30 cellular contexts compared by ENCODE assay signal in the genomic region with DNA sequence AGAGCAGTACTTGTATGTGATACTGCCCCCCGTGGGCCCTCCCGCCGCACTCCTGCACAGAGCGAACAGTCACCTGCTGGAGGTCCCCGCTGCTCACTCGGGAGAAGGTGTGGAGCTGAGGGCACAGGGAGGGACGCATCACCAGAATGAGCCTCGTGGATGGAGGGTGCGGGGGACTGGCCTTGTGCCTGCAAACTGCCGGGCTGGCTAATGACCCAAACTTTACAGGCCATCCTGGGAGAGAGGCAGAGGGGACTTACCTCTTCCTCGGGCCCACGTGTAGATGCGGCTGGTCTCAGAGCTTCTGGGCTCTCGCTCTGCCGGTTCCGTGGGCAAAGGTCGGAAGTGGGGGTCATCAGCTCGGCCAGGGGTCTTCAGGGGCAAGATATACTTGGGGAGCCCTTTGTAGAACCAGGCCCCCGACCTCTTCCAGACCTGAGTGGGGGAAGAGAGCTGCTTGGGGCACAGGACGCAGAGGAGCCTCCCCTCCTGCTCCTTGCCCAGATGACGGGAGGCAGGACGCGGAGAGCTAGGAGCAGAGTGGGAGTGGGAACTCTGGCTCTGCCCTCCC.
DNase-seq lines count a peak whose midpoint lies in the region; ATAC-seq and TF ChIP-seq lines count a peak whose summit lies in the region.
"Had no signal": no experiment of that assay in that cellular context is flagged by ENCODE, and none has a peak within 500 bp of the region (broad histone marks: within the 10 kb centered on the region; RNA-seq: fewer than 3 reads in every experiment).

No MANE protein-coding gene starts in this region.

- intact Hi-C loops in lower lobe of right lung (cut with DNase I) = no loop called here
- intact Hi-C loops in spleen (cut with DNase I; ENCODE audit: low total_unique reads) = no loop called here

- no peak overlapping the region for H3K4me3 ChIP-seq in lower lobe of right lung
- H3K4me3 ChIP-seq in spleen = no peak overlapping the region
- H3K4me3 ChIP-seq: ascending aorta, colonic mucosa, PC-9, stomach, thyroid gland had no signal

- TF ChIP-seq POLR2A in spleen (IDR thresholded peaks at IDR 0.05) = no peak

- no peak overlapping the region for H3K4me3 Mint-ChIP-seq in chondrocyte (ENCODE audit: unreplicated experiment)
- H3K4me3 Mint-ChIP-seq in activated CD8-positive, alpha-beta T cell treated with anti-CD3 and anti-CD28 coated beads, Interleukin-2, amount 10 ng/mL, durations not matched to agents 7 days and 5 days = no peak overlapping the region
- H3K4me3 Mint-ChIP-seq: activated CD4-positive, alpha-beta memory T cell treated with anti-CD3 and anti-CD28 coated beads, Interleukin-2, amount 10 ng/mL, durations not matched to agents 7 days and 5 days; immature natural killer cell; natural killer cell; T-helper 17 cell had no signal

- peaks cover 6% of the 10 kb centered on the region for H3K36me3 ChIP-seq in lower lobe of right lung
- peaks cover 0 to 22% (median 7%) of the 10 kb centered on the region in 6 donors for H3K36me3 ChIP-seq in spleen
- H3K36me3 ChIP-seq: ascending aorta, colonic mucosa had no signal

- WGBS in spleen, 5 donors = 86 to 97% (median 89%) methylated on average over 20 to 23 of the region's 23 CpGs

- H3K4me1 ChIP-seq in lower lobe of right lung (peaks cover 13% of the 10 kb centered on the region), spleen (peaks cover 0 to 18% (median 12%) of the 10 kb centered on the region in 6 donors)
- H3K4me1 ChIP-seq: ascending aorta had no signal

- H3K9me3 ChIP-seq in lower lobe of right lung (no peaks in the 10 kb centered on the region), spleen (no peaks in the 10 kb centered on the region)
- H3K9me3 ChIP-seq: ascending aorta, colonic mucosa, stomach, thyroid gland had no signal

- CTCF ChIA-PET in activated CD8-positive, alpha-beta T cell treated with anti-CD3 and anti-CD28 coated beads, Interleukin-2, amount 10 ng/mL, durations not matched to agents 7 days and 5 days (lab: Charles Lee) = no interaction called here
- CTCF ChIA-PET in GM10248 (lab: Yijun Ruan, JAX) = no interaction called here

- H3K27me3 ChIP-seq in lower lobe of right lung (ENCODE audit: low read depth) = no peaks in the 10 kb centered on the region
- H3K27me3 ChIP-seq in spleen (replicated peaks in 1 of 7) = no peaks in the 10 kb centered on the region
- H3K27me3 ChIP-seq: ascending aorta, colonic mucosa, stomach, thyroid gland had no signal

- TF ChIP-seq CTCF in chondrocyte (IDR thresholded peaks at IDR 0.05) (no peak), lower lobe of right lung (IDR thresholded peaks at IDR 0.05) (no peak), spleen (IDR thresholded peaks at IDR 0.05 in 8 of 11, conservative IDR thresholded peaks at IDR 0.05 in 3 of 11) (no peak), GM10248 (IDR thresholded peaks at IDR 0.05; ENCODE audit: control extremely low read depth, extremely low read depth, low read depth, missing control alignments) (no peak)

- no peaks in the 10 kb centered on the region for H3K9me3 Mint-ChIP-seq in chondrocyte (ENCODE audit: low read depth)
- H3K9me3 Mint-ChIP-seq in activated CD8-positive, alpha-beta T cell treated with anti-CD3 and anti-CD28 coated beads, Interleukin-2, amount 10 ng/mL, durations not matched to agents 7 days and 5 days (ENCODE audit: insufficient read depth) = no peaks in the 10 kb centered on the region
- H3K9me3 Mint-ChIP-seq: activated T-helper 2 cell treated with anti-CD3 and anti-CD28 coated beads, Interferon-gamma antibody, Interleukin-2, Interleukin-4, amounts not matched to agents 10 μg/mL and 5 μg/mL and 100 μg/mL, durations not matched to agents 14 hours and 24 hours and 36 hours; immature natural killer cell; natural killer cell had no signal

- H3K36me3 Mint-ChIP-seq in chondrocyte (ENCODE audit: low read depth) = peaks cover 4% of the 10 kb centered on the region
- H3K36me3 Mint-ChIP-seq in activated CD8-positive, alpha-beta T cell treated with anti-CD3 and anti-CD28 coated beads, Interleukin-2, amount 10 ng/mL, durations not matched to agents 7 days and 5 days (ENCODE audit: low read depth) = no peaks in the 10 kb centered on the region
- H3K36me3 Mint-ChIP-seq: natural killer cell had no signal

- no peak for ATAC-seq in lower lobe of right lung
- ATAC-seq in activated CD8-positive, alpha-beta T cell treated with anti-CD3 and anti-CD28 coated beads, Interleukin-2, amount 10 ng/mL, durations not matched to agents 7 days and 5 days = no peak
- ATAC-seq: natural killer cell, T-helper 17 cell had no signal

- DNase-seq in activated CD8-positive, alpha-beta memory T cell treated with anti-CD3 and anti-CD28 coated beads, Interleukin-2, amount 50 U/mL, for 4 hours = peak; percentile 3
- no peak for DNase-seq in activated CD8-positive, alpha-beta memory T cell treated with anti-CD3 and anti-CD28 coated beads, Interleukin-2, amount 50 U/mL, for 48 hours
- DNase-seq in chondrocyte (ENCODE audit: low spot score) (peak; percentile 82), lower lobe of right lung (peak; percentile 39), spleen (peak; percentile 48), GOT3 (lab: John Stamatoyannopoulos, UW) (no peak), GM10248 (ENCODE audit: extremely low spot score) (no peak)
- no peak for DNase-seq in activated CD8-positive, alpha-beta T cell treated with anti-CD3 and anti-CD28 coated beads, Interleukin-2, amount 10 ng/mL, durations not matched to agents 7 days and 5 days
- DNase-seq: 8988T; activated CD4-positive, alpha-beta memory T cell treated with anti-CD3 and anti-CD28 coated beads, Interleukin-2, amount 10 ng/mL, durations not matched to agents 7 days and 5 days; activated CD4-positive, alpha-beta T cell treated with anti-CD3 and anti-CD28 coated beads for 1 hour; DMS79 treated with DMSO at 0.1 percent for 48 hours; effector CD4-positive, alpha-beta T cell; GDM1; immature natural killer cell; natural killer cell; NCI-H2107; NCI-H345; NCI-H69; occipital lobe; SHP77; stimulated activated CD4-positive, alpha-beta T cell treated with anti-CD3 and anti-CD28 coated beads, Interleukin-12 subunit alpha, Interleukin-12 subunit beta, amount 100 ng/mL, for 4 hours; stimulated activated CD4-positive, alpha-beta T cell treated with anti-CD3 and anti-CD28 coated beads, Interleukin-4, amount 100 ng/mL, for 1 hour; T-helper 17 cell; thyroid gland had no signal

- no peak overlapping the region for H3K27ac Mint-ChIP-seq in chondrocyte (ENCODE audit: unreplicated experiment)
- no peak overlapping the region for H3K27ac Mint-ChIP-seq in activated CD8-positive, alpha-beta T cell treated with anti-CD3 and anti-CD28 coated beads, Interleukin-2, amount 10 ng/mL, durations not matched to agents 7 days and 5 days
- H3K27ac Mint-ChIP-seq: activated CD4-positive, alpha-beta memory T cell treated with anti-CD3 and anti-CD28 coated beads, Interleukin-2, amount 10 ng/mL, durations not matched to agents 7 days and 5 days; activated T-helper 2 cell treated with anti-CD3 and anti-CD28 coated beads, Interferon-gamma antibody, Interleukin-2, Interleukin-4, amounts not matched to agents 10 μg/mL and 5 μg/mL and 100 μg/mL, durations not matched to agents 14 hours and 24 hours and 36 hours; immature natural killer cell; natural killer cell; T-helper 17 cell had no signal

- no peaks in the 10 kb centered on the region for H3K4me1 Mint-ChIP-seq in chondrocyte (ENCODE audit: low read depth)
- H3K4me1 Mint-ChIP-seq in activated CD8-positive, alpha-beta T cell treated with anti-CD3 and anti-CD28 coated beads, Interleukin-2, amount 10 ng/mL, durations not matched to agents 7 days and 5 days (ENCODE audit: low read depth) = no peaks in the 10 kb centered on the region
- H3K4me1 Mint-ChIP-seq: activated CD4-positive, alpha-beta memory T cell treated with anti-CD3 and anti-CD28 coated beads, Interleukin-2, amount 10 ng/mL, durations not matched to agents 7 days and 5 days; immature natural killer cell had no signal

- POLR2A ChIA-PET in activated CD8-positive, alpha-beta T cell treated with anti-CD3 and anti-CD28 coated beads, Interleukin-2, amount 10 ng/mL, durations not matched to agents 7 days and 5 days (lab: Charles Lee) = no interaction called here
- POLR2A ChIA-PET in GM10248 (lab: Yijun Ruan, JAX) = no interaction called here

- H3K27me3 Mint-ChIP-seq in chondrocyte (ENCODE audit: low read depth) = peaks cover 17% of the 10 kb centered on the region
- no peaks in the 10 kb centered on the region for H3K27me3 Mint-ChIP-seq in activated CD8-positive, alpha-beta T cell treated with anti-CD3 and anti-CD28 coated beads, Interleukin-2, amount 10 ng/mL, durations not matched to agents 7 days and 5 days (ENCODE audit: low read depth)
- H3K27me3 Mint-ChIP-seq: activated CD4-positive, alpha-beta memory T cell treated with anti-CD3 and anti-CD28 coated beads, Interleukin-2, amount 10 ng/mL, durations not matched to agents 7 days and 5 days; T-helper 17 cell had no signal

- H3K27ac ChIP-seq in lower lobe of right lung (no peak overlapping the region), spleen (peak overlapping the region in 4 of 8 donors; percentile 27 to 53 (median 41))
- H3K27ac ChIP-seq: ascending aorta, colonic mucosa, PC-9, stomach, thyroid gland had no signal

Comparison
In these comparisons a context has a peak if more than half of its experiments do, and no peak if none do; other contexts are left out.
1. DNase-seq: peak in activated CD8-positive, alpha-beta memory T cell treated with anti-CD3 and anti-CD28 coated beads, Interleukin-2, amount 50 U/mL, for 4 hours (single experiment), chondrocyte (single experiment), lower lobe of right lung (single experiment) and spleen (single experiment); none in activated CD8-positive, alpha-beta memory T cell treated with anti-CD3 and anti-CD28 coated beads, Interleukin-2, amount 50 U/mL, for 48 hours (single experiment), GOT3 (single experiment), activated CD8-positive, alpha-beta T cell treated with anti-CD3 and anti-CD28 coated beads, Interleukin-2, amount 10 ng/mL, durations not matched to agents 7 days and 5 days (single experiment) and GM10248 (single experiment).